27 cellular contexts compared by ENCODE assay signal in the genomic region with DNA sequence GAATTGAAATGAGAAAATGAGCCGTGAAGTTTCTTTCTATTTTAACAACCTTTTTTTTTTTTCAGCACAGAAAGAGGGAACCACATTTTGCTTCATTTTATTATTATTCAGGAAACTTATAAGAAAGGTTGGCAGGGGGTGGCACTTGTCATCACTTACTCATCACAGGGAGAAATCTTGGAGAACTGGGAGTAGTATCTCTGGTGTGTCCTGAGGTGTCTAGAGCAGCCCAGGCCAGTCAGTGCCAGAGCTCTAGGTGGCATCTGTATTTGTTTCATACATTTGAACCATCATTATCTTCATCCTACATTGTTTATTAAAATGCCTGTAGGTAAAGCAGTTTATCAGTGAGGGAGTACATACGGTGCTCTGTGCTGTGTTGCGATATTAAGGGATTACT. TPM values are rescaled to one million over a fixed set of nuclear protein-coding genes. Genes with fewer than 3 reads are reported as not detected.
"Had no signal": no experiment of that assay in that cellular context is flagged by ENCODE, and none has a peak within 500 bp of the region (broad histone marks: within the 10 kb centered on the region; RNA-seq: fewer than 3 reads in every experiment).

No MANE protein-coding gene starts in this region.

- ATAC-seq: activated CD8-positive, alpha-beta T cell treated with anti-CD3 and anti-CD28 coated beads, Interleukin-2, amount 10 ng/mL, durations not matched to agents 7 days and 5 days; activated naive CD8-positive, alpha-beta T cell treated with anti-CD3 and anti-CD28 coated beads, Interleukin-2, amount 50 U/mL, for 24 hours; activated T-cell treated with anti-CD3 and anti-CD28 coated beads, Interleukin-2, amount 50 U/mL, for 4 hours had no signal

- H3K27me3 ChIP-seq: brain microvascular endothelial cell had no signal

- H3K36me3 Mint-ChIP-seq: activated naive CD8-positive, alpha-beta T cell had no signal

- H3K4me1 Mint-ChIP-seq: activated CD4-positive, alpha-beta T cell treated with anti-CD3 and anti-CD28 coated beads, Interleukin-2, amount 10 ng/mL, durations not matched to agents 24 days and 14 days; activated naive CD8-positive, alpha-beta T cell treated with anti-CD3 and anti-CD28 coated beads, Interleukin-2, amount 50 U/mL, for 24 hours had no signal

- H3K27me3 Mint-ChIP-seq: activated CD4-positive, alpha-beta T cell treated with anti-CD3 and anti-CD28 coated beads, Interleukin-2, amount 10 ng/mL, durations not matched to agents 24 days and 14 days; activated naive CD8-positive, alpha-beta T cell treated with anti-CD3 and anti-CD28 coated beads, Interleukin-2, amount 50 U/mL, for 24 hours had no signal

- H3K36me3 ChIP-seq: brain microvascular endothelial cell had no signal

- DNase-seq: activated CD4-positive, alpha-beta T cell treated with anti-CD3 and anti-CD28 coated beads, Interleukin-2, amount 10 ng/mL, durations not matched to agents 24 days and 14 days; activated CD4-positive, alpha-beta T cell treated with anti-CD3 and anti-CD28 coated beads, Interleukin-2, amount 50 U/mL, for 4 hours; activated CD8-positive, alpha-beta T cell treated with anti-CD3 and anti-CD28 coated beads, Interleukin-2, amount 10 ng/mL, durations not matched to agents 7 days and 5 days; activated gamma-delta T cell treated with Interleukin-2 at 50 U/mL for 16 hours; activated naive CD4-positive, alpha-beta T cell treated with anti-CD3 and anti-CD28 coated beads for 36 hours; activated naive CD8-positive, alpha-beta T cell treated with anti-CD3 and anti-CD28 coated beads, Interleukin-2, amount 50 U/mL, for 24 hours; activated T-cell treated with anti-CD3 and anti-CD28 coated beads, Interleukin-2, amount 50 U/mL, for 4 hours; amniotic stem cell; aorta; brain microvascular endothelial cell; Kasumi-1; KG1; NCI-H1048; NCI-H1105 treated with DMSO at 0.1 percent for 48 hours; NCI-H1436; NCI-H1694 treated with DMSO at 0.1 percent for 48 hours; NCI-H2029 treated with DMSO at 0.1 percent for 48 hours; NCI-H2107; NCI-H2171; NCI-H510A; NCI-H526; NCI-H748 treated with DMSO at 0.1 percent for 48 hours; Right ventricle myocardium superior had no signal

- H3K27ac ChIP-seq: brain microvascular endothelial cell had no signal

- H3K4me3 Mint-ChIP-seq: activated CD4-positive, alpha-beta T cell treated with anti-CD3 and anti-CD28 coated beads, Interleukin-2, amount 10 ng/mL, durations not matched to agents 24 days and 14 days; activated CD8-positive, alpha-beta T cell treated with anti-CD3 and anti-CD28 coated beads, Interleukin-2, amount 10 ng/mL, durations not matched to agents 7 days and 5 days; activated naive CD4-positive, alpha-beta T cell treated with anti-CD3 and anti-CD28 coated beads for 36 hours; activated naive CD8-positive, alpha-beta T cell; activated naive CD8-positive, alpha-beta T cell treated with anti-CD3 and anti-CD28 coated beads, Interleukin-2, amount 50 U/mL, for 24 hours; activated T-cell treated with anti-CD3 and anti-CD28 coated beads, Interleukin-2, amount 50 U/mL, for 4 hours; activated T-helper 1 cell treated with anti-CD3 and anti-CD28 coated beads, Interleukin-12 subunit alpha, Interleukin-12 subunit beta, Interleukin-2, Interleukin-4 antibody, amounts not matched to agents 30 ng/mL and 10 ng/mL and 1 ng/mL, durations not matched to agents 14 hours and 24 hours and 36 hours had no signal

- H3K27ac Mint-ChIP-seq: activated CD4-positive, alpha-beta T cell treated with anti-CD3 and anti-CD28 coated beads, Interleukin-2, amount 10 ng/mL, durations not matched to agents 24 days and 14 days; activated CD8-positive, alpha-beta T cell treated with anti-CD3 and anti-CD28 coated beads, Interleukin-2, amount 10 ng/mL, durations not matched to agents 7 days and 5 days; activated naive CD4-positive, alpha-beta T cell treated with anti-CD3 and anti-CD28 coated beads for 36 hours; activated naive CD8-positive, alpha-beta T cell; activated naive CD8-positive, alpha-beta T cell treated with anti-CD3 and anti-CD28 coated beads, Interleukin-2, amount 50 U/mL, for 24 hours; activated T-helper 1 cell treated with anti-CD3 and anti-CD28 coated beads, Interleukin-12 subunit alpha, Interleukin-12 subunit beta, Interleukin-2, Interleukin-4 antibody, amounts not matched to agents 30 ng/mL and 10 ng/mL and 1 ng/mL, durations not matched to agents 14 hours and 24 hours and 36 hours had no signal

- H3K9me3 Mint-ChIP-seq: activated CD4-positive, alpha-beta T cell treated with anti-CD3 and anti-CD28 coated beads, Interleukin-2, amount 10 ng/mL, durations not matched to agents 24 days and 14 days; activated naive CD8-positive, alpha-beta T cell treated with anti-CD3 and anti-CD28 coated beads, Interleukin-2, amount 50 U/mL, for 24 hours; activated T-helper 1 cell treated with anti-CD3 and anti-CD28 coated beads, Interleukin-12 subunit alpha, Interleukin-12 subunit beta, Interleukin-2, Interleukin-4 antibody, amounts not matched to agents 30 ng/mL and 10 ng/mL and 1 ng/mL, durations not matched to agents 14 hours and 24 hours and 36 hours had no signal

RNA-seq across cellular contexts. Expression of gene ARHGAP24, which starts 43.8 kb away (rescaled TPM):
- total RNA-seq: activated CD4-positive, alpha-beta T cell treated with anti-CD3 and anti-CD28 coated beads, Interleukin-2, amount 10 ng/mL, durations not matched to agents 24 days and 14 days; activated CD8-positive, alpha-beta T cell treated with anti-CD3 and anti-CD28 coated beads, Interleukin-2, amount 10 ng/mL, durations not matched to agents 7 days and 5 days; activated naive CD4-positive, alpha-beta T cell treated with anti-CD3 and anti-CD28 coated beads for 36 hours; activated T-helper 1 cell treated with anti-CD3 and anti-CD28 coated beads, Interleukin-12 subunit alpha, Interleukin-12 subunit beta, Interleukin-2, Interleukin-4 antibody, amounts not matched to agents 30 ng/mL and 10 ng/mL and 1 ng/mL, durations not matched to agents 14 hours and 24 hours and 36 hours; T-helper 1 cell treated with Interleukin-12 subunit alpha and Interleukin-12 subunit beta and Interleukin-4 antibody, amounts not matched to agents 30 ng/mL and 1 ng/mL, for 36 hours; T-helper 2 cell treated with Interferon-gamma antibody and Interleukin-4, amounts not matched to agents 100 ng/mL and 5 ng/mL, for 36 hours had no signal
